In genomic region chr9:128159784-128160602, GRCh38 we compare ENCODE assay signal across 1 cellular context.
TF ChIP-seq lines count a peak whose summit lies in the region.

Gene BBLN, plus strand, starts transcription at chr9:128160265. Its CDS starts 143 bp downstream, at chr9:128160408.

TF ChIP-seq in K562, 482 proteins besides CTCF, POLR2A, EP300 and RAD21 (continued from another document):
- TF ChIP-seq HNRNPK (IDR thresholded peaks at IDR 0.05; ENCODE audit: low read depth, low read length, poor library complexity, severe bottlenecking) (peak; percentile 31), POLR2G (IDR thresholded peaks at IDR 0.05; ENCODE audit: low read depth, low read length) (peak; percentile 99), KHSRP (IDR thresholded peaks at IDR 0.05) (peak; percentile 61), STAT6 (CRISPR knock-in tag; IDR thresholded peaks at IDR 0.05) (peak; percentile 43; the same call in 1 of the 2 replicates), ZNF165 (CRISPR knock-in tag; IDR thresholded peaks at IDR 0.05; ENCODE audit: borderline replicate concordance) (0 out of 2 replicates have a peak, but pooled peaks have one; percentile 79), CUX1 (CRISPR knock-in tag; IDR thresholded peaks at IDR 0.05) (no peak), UBTF (IDR thresholded peaks at IDR 0.05; ENCODE audit: borderline replicate concordance in 1 of 2, low read depth in 2 of 2, low read length in 2 of 2) (peak; percentile 98 to 99), ATF6 (CRISPR knock-in tag; IDR thresholded peaks at IDR 0.05) (no peak), E2F4 (CRISPR knock-in tag; IDR thresholded peaks at IDR 0.05; ENCODE audit: low read depth) (no peak), ETS1 (conservative IDR thresholded peaks at IDR 0.05; ENCODE audit: control insufficient read depth, low read depth, low read length) (peak; percentile 94), ZC3H8 (IDR thresholded peaks at IDR 0.05) (peak; percentile 82; the same call in 1 of the 2 replicates), GTF2F1 (IDR thresholded peaks at IDR 0.05; ENCODE audit: low read depth, low read length) (peak; percentile 77; the same call in 1 of the 2 replicates), TBL1XR1 (IDR thresholded peaks at IDR 0.05; ENCODE audit: low read length in 2 of 2) (peak in 1 of 2 experiments; percentile 58; a peak in 2 of 4 replicates), CREB1 (IDR thresholded peaks at IDR 0.05) (peak; percentile 98), CREB1 (CRISPR knock-in tag; IDR thresholded peaks at IDR 0.05) (no peak), ZNF408 (CRISPR knock-in tag; IDR thresholded peaks at IDR 0.05; ENCODE audit: low read depth) (peak; percentile 72; the same call in 1 of the 2 replicates)
